In genomic region chr5:188488-189481, GRCh38 we compare ENCODE assay signal across 8 cellular contexts. TPM values are rescaled to one million over a fixed set of nuclear protein-coding genes. Genes with fewer than 3 reads are reported as not detected.
A peak's percentile ranks its signal among the peaks of the same experiment; 100 is the strongest.
DNase-seq lines count a peak whose midpoint lies in the region; ATAC-seq lines count a peak whose summit lies in the region.

No MANE protein-coding gene starts in this region.

- H3K27ac Mint-ChIP-seq in effector memory CD8-positive, alpha-beta T cell, result peak overlapping the region in 1 of 2 donors; percentile 65

- no peaks in the 10 kb centered on the region for H3K9me3 Mint-ChIP-seq in effector memory CD8-positive, alpha-beta T cell

- H3K4me3 ChIP-seq in mesendoderm (ENCODE audit: low read length), result no peak overlapping the region

- no peaks in the 10 kb centered on the region for H3K36me3 ChIP-seq in mesendoderm (ENCODE audit: control insufficient read depth, insufficient read depth, low read length)

- WGBS in mesendoderm (ENCODE audit: extremely low coverage, insufficient coverage, low lambda C conversion rate), result no CpG with 5 or more reads among the region's 37 CpGs

- no peaks in the 10 kb centered on the region for H3K79me1 ChIP-seq in mesendoderm (ENCODE audit: low read length)

- no peak overlapping the region for H2AK5ac ChIP-seq in mesendoderm (ENCODE audit: low read length)

- no peak overlapping the region for H2BK5ac ChIP-seq in mesendoderm (ENCODE audit: low read length)

- H3K4me2 ChIP-seq in mesendoderm (ENCODE audit: low read length), result no peak overlapping the region

- H3K23ac ChIP-seq in mesendoderm (ENCODE audit: low read length), result no peak overlapping the region

- no peaks in the 10 kb centered on the region for H3K79me2 ChIP-seq in mesendoderm (ENCODE audit: control insufficient read depth, insufficient read depth, low read length)

- H3K27ac ChIP-seq in mesendoderm (ENCODE audit: low read depth, low read length), result no peak overlapping the region

- peaks cover 5 to 11% of the 10 kb centered on the region in 2 donors for H3K4me1 Mint-ChIP-seq in effector memory CD8-positive, alpha-beta T cell (ENCODE audit: low read depth in 2 of 2)

- no peaks in the 10 kb centered on the region for H3K27me3 ChIP-seq in mesendoderm (ENCODE audit: insufficient read depth, low read length, poor library complexity)

- no peak overlapping the region for H3K56ac ChIP-seq in mesendoderm (ENCODE audit: low read length)

- H3K4me3 Mint-ChIP-seq in effector memory CD8-positive, alpha-beta T cell, result peak overlapping the region in 1 of 2 donors; percentile 49

- no peak overlapping the region for H2BK120ac ChIP-seq in mesendoderm (ENCODE audit: low read depth, low read length)

- DNase-seq in CMK (ENCODE audit: low read depth) (peak; percentile 69), NCI-H82 treated with DMSO at 0.1 percent for 48 hours (lab: John Stamatoyannopoulos, UW; ENCODE audit: unreplicated experiment) (peak; percentile 2), mesendoderm (peak; percentile 93)
- DNase-seq in activated CD8-positive, alpha-beta memory T cell treated with anti-CD3 and anti-CD28 coated beads for 24 hours, result peak; percentile 94
- DNase-seq in effector memory CD8-positive, alpha-beta T cell, result peak; percentile 86 to 90 (median 86)
- peak; percentile 77 for DNase-seq in stimulated activated CD8-positive, alpha-beta memory T cell treated with anti-CD3 and anti-CD28 coated beads, Interleukin-15, amount 100 ng/mL, for 1 hour (ENCODE audit: low read depth)

- ATAC-seq in GM19452 (IDR thresholded peaks at IDR 0.05; ENCODE audit: unreplicated experiment), result peak; percentile 82
- ATAC-seq in HG03565 (IDR thresholded peaks at IDR 0.05; ENCODE audit: unreplicated experiment), result peak; percentile 89
- peak; percentile 98 for ATAC-seq in effector memory CD8-positive, alpha-beta T cell (replicated peaks)

- peaks cover 16 to 34% of the 10 kb centered on the region in 2 donors for H3K27me3 Mint-ChIP-seq in effector memory CD8-positive, alpha-beta T cell

- no peaks in the 10 kb centered on the region for H3K4me1 ChIP-seq in mesendoderm (ENCODE audit: control insufficient read depth, low read depth, low read length)

- H4K8ac ChIP-seq in mesendoderm (ENCODE audit: low read depth, low read length), result no peak overlapping the region

- no peak overlapping the region for H2BK15ac ChIP-seq in mesendoderm (replicated peaks; ENCODE audit: low read depth)

- H3K4ac ChIP-seq in mesendoderm (ENCODE audit: low read depth, low read length), result no peak overlapping the region

- no peak overlapping the region for H3K9ac ChIP-seq in mesendoderm (ENCODE audit: low read length)

- H3K36me3 Mint-ChIP-seq in effector memory CD8-positive, alpha-beta T cell (ENCODE audit: insufficient read depth), result peaks cover 3% of the 10 kb centered on the region

- H3K18ac ChIP-seq in mesendoderm (ENCODE audit: low read length), result no peak overlapping the region

- H4K5ac ChIP-seq in mesendoderm (ENCODE audit: low read length), result no peak overlapping the region

RNA-seq across cellular contexts. Expression of gene LRRC14B, which starts 2.5 kb away (rescaled TPM):
- polyA plus RNA-seq in mesendoderm (2013, experiment 1 of 2), result not detected
- not detected for polyA plus RNA-seq in mesendoderm (2013, experiment 2 of 2)

RNA-seq across cellular contexts. Expression of gene CCDC127, which starts 29.2 kb away (rescaled TPM):
- 2.7 TPM for polyA plus RNA-seq in mesendoderm (2013, experiment 1 of 2)
- 2.9 TPM for polyA plus RNA-seq in mesendoderm (2013, experiment 2 of 2)

RNA-seq across cellular contexts. Expression of gene SDHA, which starts 29.3 kb away (rescaled TPM):
- 51.9 TPM for polyA plus RNA-seq in mesendoderm (2013, experiment 1 of 2)
- polyA plus RNA-seq in mesendoderm (2013, experiment 2 of 2), result 52.5 TPM

Comparison
In these comparisons a context has a peak if more than half of its experiments do, and no peak if none do; other contexts are left out.
1. DNase-seq: peak in every context shown above with its lines; median percentile 94 in activated CD8-positive, alpha-beta memory T cell treated with anti-CD3 and anti-CD28 coated beads for 24 hours; 93 in mesendoderm; 86 in effector memory CD8-positive, alpha-beta T cell; 77 in stimulated activated CD8-positive, alpha-beta memory T cell treated with anti-CD3 and anti-CD28 coated beads, Interleukin-15, amount 100 ng/mL, for 1 hour; 69 in CMK; 2 in NCI-H82 treated with DMSO at 0.1 percent for 48 hours.